ENCODE assay signal across 3 cellular contexts in genomic region chr2:65128297-65129190, GRCh38.
TF ChIP-seq lines count a peak whose summit lies in the region.

No MANE protein-coding gene starts in this region.

TF ChIP-seq in SK-N-SH, 30 proteins besides CTCF, POLR2A, EP300 and RAD21:
- TF ChIP-seq PBX3 (IDR thresholded peaks at IDR 0.05) = no peak
- TF ChIP-seq MAX (IDR thresholded peaks at IDR 0.05; ENCODE audit: low read depth) = no peak
- TF ChIP-seq SMC3 (IDR thresholded peaks at IDR 0.05; ENCODE audit: low read depth, low read length) = no peak
- TF ChIP-seq MXI1 (IDR thresholded peaks at IDR 0.05; ENCODE audit: low read depth, low read length) = no peak
- no peak for TF ChIP-seq FOXM1 (IDR thresholded peaks at IDR 0.05; ENCODE audit: low read depth)
- no peak for TF ChIP-seq NRF1 (IDR thresholded peaks at IDR 0.05; ENCODE audit: low read depth, low read length)
- TF ChIP-seq RFX5 (IDR thresholded peaks at IDR 0.05; ENCODE audit: low read length) = no peak
- TF ChIP-seq REST (IDR thresholded peaks at IDR 0.05; ENCODE audit: low read depth, low read length) = no peak
- no peak for TF ChIP-seq USF2 (IDR thresholded peaks at IDR 0.05; ENCODE audit: borderline replicate concordance, low read depth, low read length)

TF ChIP-seq in SK-N-SH treated with all-trans-retinoic acid at 6 μM for 48 hours, 23 proteins besides CTCF, POLR2A, EP300 and RAD21:
- no peak for TF ChIP-seq POU6F1 (CRISPR knock-in tag; IDR thresholded peaks at IDR 0.05; ENCODE audit: borderline replicate concordance, low read depth)
- no peak for TF ChIP-seq ARNTL (CRISPR knock-in tag; IDR thresholded peaks at IDR 0.05; ENCODE audit: borderline replicate concordance, low read depth)
- TF ChIP-seq ZFP30 (CRISPR knock-in tag; IDR thresholded peaks at IDR 0.05) = no peak
- TF ChIP-seq ZNF8 (CRISPR knock-in tag; IDR thresholded peaks at IDR 0.05) = no peak
- TF ChIP-seq, protein P1, sequence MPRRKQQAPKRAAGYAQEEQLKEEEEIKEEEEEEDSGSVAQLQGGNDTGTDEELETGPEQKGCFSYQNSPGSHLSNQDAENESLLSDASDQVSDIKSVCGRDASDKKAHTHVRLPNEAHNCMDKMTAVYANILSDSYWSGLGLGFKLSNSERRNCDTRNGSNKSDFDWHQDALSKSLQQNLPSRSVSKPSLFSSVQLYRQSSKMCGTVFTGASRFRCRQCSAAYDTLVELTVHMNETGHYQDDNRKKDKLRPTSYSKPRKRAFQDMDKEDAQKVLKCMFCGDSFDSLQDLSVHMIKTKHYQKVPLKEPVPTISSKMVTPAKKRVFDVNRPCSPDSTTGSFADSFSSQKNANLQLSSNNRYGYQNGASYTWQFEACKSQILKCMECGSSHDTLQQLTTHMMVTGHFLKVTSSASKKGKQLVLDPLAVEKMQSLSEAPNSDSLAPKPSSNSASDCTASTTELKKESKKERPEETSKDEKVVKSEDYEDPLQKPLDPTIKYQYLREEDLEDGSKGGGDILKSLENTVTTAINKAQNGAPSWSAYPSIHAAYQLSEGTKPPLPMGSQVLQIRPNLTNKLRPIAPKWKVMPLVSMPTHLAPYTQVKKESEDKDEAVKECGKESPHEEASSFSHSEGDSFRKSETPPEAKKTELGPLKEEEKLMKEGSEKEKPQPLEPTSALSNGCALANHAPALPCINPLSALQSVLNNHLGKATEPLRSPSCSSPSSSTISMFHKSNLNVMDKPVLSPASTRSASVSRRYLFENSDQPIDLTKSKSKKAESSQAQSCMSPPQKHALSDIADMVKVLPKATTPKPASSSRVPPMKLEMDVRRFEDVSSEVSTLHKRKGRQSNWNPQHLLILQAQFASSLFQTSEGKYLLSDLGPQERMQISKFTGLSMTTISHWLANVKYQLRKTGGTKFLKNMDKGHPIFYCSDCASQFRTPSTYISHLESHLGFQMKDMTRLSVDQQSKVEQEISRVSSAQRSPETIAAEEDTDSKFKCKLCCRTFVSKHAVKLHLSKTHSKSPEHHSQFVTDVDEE (CRISPR knock-in tag; IDR thresholded peaks at IDR 0.05) = no peak
- no peak for TF ChIP-seq BACH2 (CRISPR knock-in tag; IDR thresholded peaks at IDR 0.05; ENCODE audit: borderline replicate concordance)
- no peak for TF ChIP-seq TOX (CRISPR knock-in tag; IDR thresholded peaks at IDR 0.05; ENCODE audit: borderline replicate concordance)
- TF ChIP-seq TCF4 (CRISPR knock-in tag; IDR thresholded peaks at IDR 0.05; ENCODE audit: borderline replicate concordance) = no peak
- no peak for TF ChIP-seq PPARA (CRISPR knock-in tag; IDR thresholded peaks at IDR 0.05; ENCODE audit: borderline replicate concordance)
- TF ChIP-seq, protein P2, sequence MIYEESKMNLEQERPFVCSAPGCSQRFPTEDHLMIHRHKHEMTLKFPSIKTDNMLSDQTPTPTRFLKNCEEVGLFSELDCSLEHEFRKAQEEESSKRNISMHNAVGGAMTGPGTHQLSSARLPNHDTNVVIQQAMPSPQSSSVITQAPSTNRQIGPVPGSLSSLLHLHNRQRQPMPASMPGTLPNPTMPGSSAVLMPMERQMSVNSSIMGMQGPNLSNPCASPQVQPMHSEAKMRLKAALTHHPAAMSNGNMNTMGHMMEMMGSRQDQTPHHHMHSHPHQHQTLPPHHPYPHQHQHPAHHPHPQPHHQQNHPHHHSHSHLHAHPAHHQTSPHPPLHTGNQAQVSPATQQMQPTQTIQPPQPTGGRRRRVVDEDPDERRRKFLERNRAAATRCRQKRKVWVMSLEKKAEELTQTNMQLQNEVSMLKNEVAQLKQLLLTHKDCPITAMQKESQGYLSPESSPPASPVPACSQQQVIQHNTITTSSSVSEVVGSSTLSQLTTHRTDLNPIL (CRISPR knock-in tag; IDR thresholded peaks at IDR 0.05; ENCODE audit: low read depth) = no peak
- TF ChIP-seq ZFP3 (CRISPR knock-in tag; IDR thresholded peaks at IDR 0.05) = no peak
- TF ChIP-seq ZNF70 (CRISPR knock-in tag; IDR thresholded peaks at IDR 0.05) = no peak
- no peak for TF ChIP-seq ZNF565 (CRISPR knock-in tag; conservative IDR thresholded peaks at IDR 0.05; ENCODE audit: low read depth)
- no peak for TF ChIP-seq SNAI2 (CRISPR knock-in tag; IDR thresholded peaks at IDR 0.05)
- TF ChIP-seq GLIS3 (CRISPR knock-in tag; IDR thresholded peaks at IDR 0.05) = no peak
- no peak for TF ChIP-seq PATZ1 (CRISPR knock-in tag; IDR thresholded peaks at IDR 0.05; ENCODE audit: borderline replicate concordance)
- no peak for TF ChIP-seq OSR1 (CRISPR knock-in tag; IDR thresholded peaks at IDR 0.05)
- no peak for TF ChIP-seq ESRRG (CRISPR knock-in tag; IDR thresholded peaks at IDR 0.05)
- no peak for TF ChIP-seq CSDC2 (CRISPR knock-in tag; IDR thresholded peaks at IDR 0.05)

TF ChIP-seq in neural cell, 6 proteins besides CTCF, POLR2A, EP300 and RAD21 (continued from another document):
- TF ChIP-seq REST (IDR thresholded peaks at IDR 0.05; ENCODE audit: borderline replicate concordance) (no peak), EZH2 (IDR thresholded peaks at IDR 0.05; ENCODE audit: borderline replicate concordance, insufficient read depth, low read length, poor library complexity, severe bottlenecking) (no peak)
